23 cellular contexts compared by ENCODE assay signal in genomic region chr2:240121675-240122074, GRCh38. TPM values are rescaled to one million over a fixed set of nuclear protein-coding genes. Genes with fewer than 3 reads are reported as not detected.
DNase-seq lines count a peak whose midpoint lies in the region; ATAC-seq and TF ChIP-seq lines count a peak whose summit lies in the region.
"Had no signal": no experiment of that assay in that cellular context is flagged by ENCODE, and none has a peak within 500 bp of the region (broad histone marks: within the 10 kb centered on the region; RNA-seq: fewer than 3 reads in every experiment).

No MANE protein-coding gene starts in this region.

- H3K27me3 ChIP-seq in OCI-LY3 (ENCODE audit: low read depth, low read length) (no peaks in the 10 kb centered on the region), lower lobe of right lung (ENCODE audit: low read depth) (no peaks in the 10 kb centered on the region), hepatocyte (no peaks in the 10 kb centered on the region)

- H3K4me2 ChIP-seq in OCI-LY3 (ENCODE audit: low read length) (0 out of 2 replicates have a peak overlapping the region, but pooled peaks have one; percentile 30), hepatocyte (no peak overlapping the region)

- no peak overlapping the region for H3K9ac ChIP-seq in OCI-LY3 (ENCODE audit: low read length)
- H3K9ac ChIP-seq: GM23248 had no signal

- no peaks in the 10 kb centered on the region for H4K20me1 ChIP-seq in OCI-LY3 (ENCODE audit: insufficient read depth, low read length)
- no peaks in the 10 kb centered on the region for H4K20me1 ChIP-seq in hepatocyte (ENCODE audit: insufficient read depth, poor library complexity, severe bottlenecking)

- WGBS in hepatocyte (ENCODE audit: low lambda C conversion rate, missing lambda C conversion rate): 77% methylated on average over 11 of the region's 11 CpGs

- H3K9me2 ChIP-seq in hepatocyte (replicated peaks; ENCODE audit: insufficient read depth): no peaks in the 10 kb centered on the region

- H3K79me2 ChIP-seq in OCI-LY3 (ENCODE audit: low read length) (no peaks in the 10 kb centered on the region), hepatocyte (no peaks in the 10 kb centered on the region)

- no peak overlapping the region for H2AFZ ChIP-seq in OCI-LY3 (ENCODE audit: low read depth, low read length)
- H2AFZ ChIP-seq in hepatocyte: no peak overlapping the region
- H2AFZ ChIP-seq: GM23248 had no signal

- H3K9me3 Mint-ChIP-seq in activated CD4-positive, alpha-beta T cell treated with anti-CD3 and anti-CD28 coated beads, Interleukin-2, amount 10 ng/mL, durations not matched to agents 24 days and 14 days: no peaks in the 10 kb centered on the region

- H3K4me3 ChIP-seq in OCI-LY3 (ENCODE audit: low read length) (no peak overlapping the region), lower lobe of right lung (no peak overlapping the region), hepatocyte (no peak overlapping the region)
- H3K4me3 ChIP-seq: GM23248, MG63, SJSA1 had no signal

- H3K27me3 Mint-ChIP-seq in activated CD4-positive, alpha-beta T cell treated with anti-CD3 and anti-CD28 coated beads, Interleukin-2, amount 10 ng/mL, durations not matched to agents 24 days and 14 days: peaks cover 5% of the 10 kb centered on the region

- H3K27ac Mint-ChIP-seq in activated CD4-positive, alpha-beta T cell treated with anti-CD3 and anti-CD28 coated beads, Interleukin-2, amount 10 ng/mL, durations not matched to agents 24 days and 14 days: no peak overlapping the region
- H3K27ac Mint-ChIP-seq: CD4-positive, alpha-beta memory T cell had no signal

- H3K4me1 ChIP-seq in OCI-LY3 (ENCODE audit: low read length) (peaks cover 10% of the 10 kb centered on the region), lower lobe of right lung (no peaks in the 10 kb centered on the region), hepatocyte (ENCODE audit: insufficient read depth) (no peaks in the 10 kb centered on the region)
- H3K4me1 ChIP-seq: SJSA1 had no signal

- peak; percentile 47 for DNase-seq in activated CD4-positive, alpha-beta T cell treated with anti-CD3 and anti-CD28 coated beads, Interleukin-2, amount 10 ng/mL, durations not matched to agents 24 days and 14 days
- DNase-seq in activated CD4-positive, alpha-beta T cell treated with anti-CD3 and anti-CD28 coated beads for 1 hour: no peak
- peak; percentile 6 for DNase-seq in D341Med (ENCODE audit: low spot score)
- peak; percentile 25 for DNase-seq in lower lobe of right lung
- no peak for DNase-seq in hepatocyte (ENCODE audit: low spot score)
- DNase-seq: Calu3; CD4-positive, alpha-beta memory T cell; DMS79; GM23248; KG1; MG63; NCI-H187; NCI-H2171; NCI-H446; NCI-H69; NK-92 treated with Interleukin-12 subunit alpha and Interleukin-12 subunit beta, amount 100 ng/mL, for 24 hours; RPMI8226 had no signal

- intact Hi-C loops in activated CD4-positive, alpha-beta T cell treated with anti-CD3 and anti-CD28 coated beads, Interleukin-2, amount 10 ng/mL, durations not matched to agents 24 days and 14 days (cut with micrococcal nuclease): no loop called here
- intact Hi-C loops in lower lobe of right lung (cut with DNase I): no loop called here

- H3K36me3 ChIP-seq in OCI-LY3 (replicated peaks; ENCODE audit: low read depth, low read length) (no peaks in the 10 kb centered on the region), lower lobe of right lung (peaks cover 3% of the 10 kb centered on the region), hepatocyte (replicated peaks; ENCODE audit: insufficient read depth, low read depth) (no peaks in the 10 kb centered on the region)
- H3K36me3 ChIP-seq: MG63 had no signal

- H3K4me1 Mint-ChIP-seq in activated CD4-positive, alpha-beta T cell treated with anti-CD3 and anti-CD28 coated beads, Interleukin-2, amount 10 ng/mL, durations not matched to agents 24 days and 14 days: peaks cover 2% of the 10 kb centered on the region

- H3K4me3 Mint-ChIP-seq in activated CD4-positive, alpha-beta T cell treated with anti-CD3 and anti-CD28 coated beads, Interleukin-2, amount 10 ng/mL, durations not matched to agents 24 days and 14 days: no peak overlapping the region
- H3K4me3 Mint-ChIP-seq: CD4-positive, alpha-beta memory T cell had no signal

- TF ChIP-seq CTCF in OCI-LY3 (IDR thresholded peaks at IDR 0.05; ENCODE audit: low read depth, low read length) (no peak), lower lobe of right lung (IDR thresholded peaks at IDR 0.05) (no peak), hepatocyte (IDR thresholded peaks at IDR 0.05; ENCODE audit: poor library complexity) (no peak)

- H3K36me3 Mint-ChIP-seq in activated CD4-positive, alpha-beta T cell treated with anti-CD3 and anti-CD28 coated beads, Interleukin-2, amount 10 ng/mL, durations not matched to agents 24 days and 14 days (ENCODE audit: low read depth): peaks cover 6% of the 10 kb centered on the region

- no peak overlapping the region for H3K27ac ChIP-seq in OCI-LY3 (ENCODE audit: low read length)
- no peak overlapping the region for H3K27ac ChIP-seq in lower lobe of right lung
- H3K27ac ChIP-seq in hepatocyte: no peak overlapping the region
- H3K27ac ChIP-seq: GM23248, SJSA1 had no signal

- ATAC-seq in lower lobe of right lung: no peak
- ATAC-seq in HG03139 (IDR thresholded peaks at IDR 0.05; ENCODE audit: unreplicated experiment): no peak
- no peak for ATAC-seq in GM18502 (IDR thresholded peaks at IDR 0.05; ENCODE audit: poor library complexity, unreplicated experiment)

- H3K9me3 ChIP-seq in OCI-LY3 (ENCODE audit: insufficient read depth, low read length): no peaks in the 10 kb centered on the region
- H3K9me3 ChIP-seq in lower lobe of right lung: no peaks in the 10 kb centered on the region
- no peaks in the 10 kb centered on the region for H3K9me3 ChIP-seq in hepatocyte (ENCODE audit: low read depth)
- H3K9me3 ChIP-seq: MG63, SJSA1 had no signal

RNA-seq across cellular contexts. Expression of gene COPS9, which starts 14.4 kb away (rescaled TPM):
- 132 and 135 TPM in 2 replicates for total RNA-seq in activated CD4-positive, alpha-beta T cell treated with anti-CD3 and anti-CD28 coated beads, Interleukin-2, amount 10 ng/mL, durations not matched to agents 24 days and 14 days
- 109 TPM for total RNA-seq in lower lobe of right lung
- total RNA-seq in hepatocyte: 109 and 146 TPM in 2 replicates
- polyA plus RNA-seq in hepatocyte: 253 and 300 TPM in 2 replicates

RNA-seq across cellular contexts. Expression of gene OTOS, which starts 18.8 kb away (rescaled TPM):
- not detected in 2 replicates for total RNA-seq in activated CD4-positive, alpha-beta T cell treated with anti-CD3 and anti-CD28 coated beads, Interleukin-2, amount 10 ng/mL, durations not matched to agents 24 days and 14 days
- total RNA-seq in lower lobe of right lung (not detected), hepatocyte (0.50 TPM in 1 of 2 replicates, not detected in the other)
- 0.34 TPM in 1 of 2 replicates, not detected in the other for polyA plus RNA-seq in hepatocyte
- total RNA-seq: A172; Calu3; CD4-positive, alpha-beta memory T cell; GM23248; SJSA1 had no signal
- polyA plus RNA-seq: BJ; CD4-positive, alpha-beta memory T cell; GM23248 had no signal

Comparison
In these comparisons a context has a peak if more than half of its experiments do, and no peak if none do; other contexts are left out.
1. DNase-seq: peak in activated CD4-positive, alpha-beta T cell treated with anti-CD3 and anti-CD28 coated beads, Interleukin-2, amount 10 ng/mL, durations not matched to agents 24 days and 14 days (single experiment), D341Med (single experiment) and lower lobe of right lung (single experiment); none in activated CD4-positive, alpha-beta T cell treated with anti-CD3 and anti-CD28 coated beads for 1 hour (single experiment) and hepatocyte (single experiment).